ENCODE assay signal across 25 cellular contexts in genomic region chr2:118971245-118972122, GRCh38. TPM values are rescaled to one million over a fixed set of nuclear protein-coding genes. Genes with fewer than 3 reads are reported as not detected.
DNase-seq lines count a peak whose midpoint lies in the region; ATAC-seq, FAIRE-seq and TF ChIP-seq lines count a peak whose summit lies in the region.
"Had no signal": no experiment of that assay in that cellular context is flagged by ENCODE, and none has a peak within 500 bp of the region (broad histone marks: within the 10 kb centered on the region; RNA-seq: fewer than 3 reads in every experiment).

No MANE protein-coding gene starts in this region.

- POLR2A ChIA-PET in MCF 10A (lab: Yijun Ruan, JAX) (interaction anchor here (0.6 to 1.2 kb wide), 5 partner anchors 8 to 602 kb away, joined by 3 to 6 read pairs (median 5); no protein-coding TSS in a partner anchor), T-cell (lab: Charles Lee) (no interaction called here)

- FAIRE-seq in bronchial epithelial cell (lab: Jason Lieb, UNC): peak; percentile 50

- H3K9me3 Mint-ChIP-seq in MCF 10A (ENCODE audit: unreplicated experiment): no peaks in the 10 kb centered on the region
- peaks cover 0 to 2% (median 0%) of the 10 kb centered on the region in 3 donors for H3K9me3 Mint-ChIP-seq in T-cell
- no peaks in the 10 kb centered on the region for H3K9me3 Mint-ChIP-seq in chondrocyte (ENCODE audit: low read depth)
- H3K9me3 Mint-ChIP-seq: activated CD4-positive, alpha-beta memory T cell treated with anti-CD3 and anti-CD28 coated beads, Interleukin-2, amount 10 ng/mL, durations not matched to agents 7 days and 5 days; T-helper 2 cell treated with Interferon-gamma antibody and Interleukin-4, amounts not matched to agents 5 μg/mL and 100 μg/mL, for 36 hours had no signal

- no TSS peak for BruUV-seq in MCF 10A (replicated peaks; lab: Mats Ljungman, UMichigan)

- ATAC-seq in left lung (peak; percentile 7), T-cell (replicated peaks in 1 of 4) (no peak), Right ventricle myocardium inferior (no peak)
- ATAC-seq: stimulated activated naive B cell treated with anti-CD40 and anti-IgM and Interleukin-4, amounts not matched to agents 10 μg/mL and 1 μg/mL and 100 μg/mL, for 72 hours had no signal

- H3K36me3 Mint-ChIP-seq in MCF 10A (ENCODE audit: insufficient read depth, unreplicated experiment) (no peaks in the 10 kb centered on the region), T-cell (no peaks in the 10 kb centered on the region), chondrocyte (ENCODE audit: low read depth) (no peaks in the 10 kb centered on the region)
- H3K36me3 Mint-ChIP-seq: neural progenitor cell; stimulated activated naive B cell treated with anti-CD40 and anti-IgM and Interleukin-4, amounts not matched to agents 10 μg/mL and 1 μg/mL and 100 μg/mL, for 72 hours had no signal

- peak overlapping the region; percentile 38 for H3K4me3 Mint-ChIP-seq in MCF 10A (ENCODE audit: unreplicated experiment)
- no peak overlapping the region for H3K4me3 Mint-ChIP-seq in T-cell
- H3K4me3 Mint-ChIP-seq in chondrocyte (ENCODE audit: unreplicated experiment): no peak overlapping the region
- H3K4me3 Mint-ChIP-seq: activated CD4-positive, alpha-beta memory T cell treated with anti-CD3 and anti-CD28 coated beads, Interleukin-2, amount 10 ng/mL, durations not matched to agents 7 days and 5 days; B cell; neural progenitor cell; stimulated activated naive B cell treated with anti-CD40 and anti-IgM and Interleukin-4, amounts not matched to agents 10 μg/mL and 1 μg/mL and 100 μg/mL, for 72 hours; T-helper 2 cell treated with Interferon-gamma antibody and Interleukin-4, amounts not matched to agents 5 μg/mL and 100 μg/mL, for 36 hours had no signal

- H3K27ac ChIP-seq in breast epithelium (no peak overlapping the region), left lung (peak overlapping the region; percentile 8 to 48)
- H3K27ac ChIP-seq: neural progenitor cell, Peyer's patch, prostate gland, thoracic aorta had no signal

- H3K4me3 ChIP-seq in breast epithelium (no peak overlapping the region), bronchial epithelial cell (ENCODE audit: low read depth, low read length) (no peak overlapping the region), left lung (no peak overlapping the region)
- H3K4me3 ChIP-seq: neural progenitor cell, Peyer's patch, prostate gland, thoracic aorta had no signal

- H3K27me3 ChIP-seq in breast epithelium: peaks cover 0 to 5% of the 10 kb centered on the region in 2 donors
- H3K27me3 ChIP-seq in bronchial epithelial cell (ENCODE audit: control insufficient read depth, insufficient read depth, low read length): no peaks in the 10 kb centered on the region
- peaks cover 0 to 12% of the 10 kb centered on the region in 2 donors for H3K27me3 ChIP-seq in left lung
- H3K27me3 ChIP-seq: Peyer's patch had no signal

- TF ChIP-seq CTCF in MCF 10A (IDR thresholded peaks at IDR 0.05; ENCODE audit: unreplicated experiment) (no peak), breast epithelium (IDR thresholded peaks at IDR 0.05) (no peak), bronchial epithelial cell (IDR thresholded peaks at IDR 0.05; ENCODE audit: insufficient read depth, low read length, severe bottlenecking) (peak; percentile 36), left lung (IDR thresholded peaks at IDR 0.05) (no peak), chondrocyte (IDR thresholded peaks at IDR 0.05) (no peak)

- no peak for TF ChIP-seq POLR2A in breast epithelium (IDR thresholded peaks at IDR 0.05)

- DNase-seq in MCF 10A (ENCODE audit: unreplicated experiment) (peak; percentile 86), breast epithelium (ENCODE audit: low spot score in 2 of 2) (no peak), bronchial epithelial cell (ENCODE audit: low read depth) (peak; percentile 85), left lung (peak in 1 of 2 donors; percentile 19), T-cell (no peak), Right ventricle myocardium inferior (ENCODE audit: missing footprints) (no peak), chondrocyte (ENCODE audit: low spot score) (no peak), epidermal melanocyte (ENCODE audit: insufficient read length, low spot score) (no peak)
- DNase-seq: activated CD4-positive, alpha-beta memory T cell treated with anti-CD3 and anti-CD28 coated beads, Interleukin-2, amount 10 ng/mL, durations not matched to agents 7 days and 5 days; activated naive CD4-positive, alpha-beta T cell; activated T-cell treated with anti-CD3 and anti-CD28 coated beads for 4 hours; effector CD4-positive, alpha-beta T cell; NCI-H187 treated with DMSO at 0.1 percent for 48 hours; NCI-H446; Peyer's patch; stimulated activated CD4-positive, alpha-beta T cell treated with anti-CD3 and anti-CD28 coated beads, Interleukin-2, amount 100 ng/mL, for 24 hours; stimulated activated naive B cell treated with anti-CD40 and anti-IgM and Interleukin-4, amounts not matched to agents 10 μg/mL and 1 μg/mL and 100 μg/mL, for 72 hours had no signal

- H3K27ac Mint-ChIP-seq in MCF 10A (ENCODE audit: low read depth, unreplicated experiment) (peak overlapping the region; percentile 8), T-cell (no peak overlapping the region), chondrocyte (ENCODE audit: unreplicated experiment) (no peak overlapping the region)
- H3K27ac Mint-ChIP-seq: activated CD4-positive, alpha-beta memory T cell treated with anti-CD3 and anti-CD28 coated beads, Interleukin-2, amount 10 ng/mL, durations not matched to agents 7 days and 5 days; B cell; neural progenitor cell; stimulated activated naive B cell treated with anti-CD40 and anti-IgM and Interleukin-4, amounts not matched to agents 10 μg/mL and 1 μg/mL and 100 μg/mL, for 72 hours; T-helper 2 cell treated with Interferon-gamma antibody and Interleukin-4, amounts not matched to agents 5 μg/mL and 100 μg/mL, for 36 hours had no signal

- intact Hi-C loops in MCF 10A (cut with micrococcal nuclease) (no loop called here), breast epithelium (cut with DNase I; ENCODE audit: low total_unique reads) (no loop called here), left lung (cut with DNase I) (no loop called here), Right ventricle myocardium inferior (cut with DNase I) (no loop called here)

- H3K36me3 ChIP-seq in breast epithelium (no peaks in the 10 kb centered on the region), bronchial epithelial cell (ENCODE audit: control insufficient read depth, insufficient read depth, low read length) (no peaks in the 10 kb centered on the region), left lung (peaks cover 0 to 8% of the 10 kb centered on the region in 2 donors)
- H3K36me3 ChIP-seq: neural progenitor cell, Peyer's patch, prostate gland, thoracic aorta had no signal

- CTCF ChIA-PET in MCF 10A (lab: Yijun Ruan, JAX): interaction anchor here (0.6 to 2.3 kb wide), 6 partner anchors 42 to 866 kb away, joined by 3 to 15 read pairs (median 3); no protein-coding TSS in a partner anchor
- CTCF ChIA-PET in T-cell (lab: Charles Lee): no interaction called here

- H3K4me1 Mint-ChIP-seq in MCF 10A (ENCODE audit: insufficient read depth, unreplicated experiment): peaks cover 39% of the 10 kb centered on the region
- H3K4me1 Mint-ChIP-seq in T-cell: no peaks in the 10 kb centered on the region
- no peaks in the 10 kb centered on the region for H3K4me1 Mint-ChIP-seq in chondrocyte (ENCODE audit: low read depth)
- H3K4me1 Mint-ChIP-seq: activated CD4-positive, alpha-beta memory T cell treated with anti-CD3 and anti-CD28 coated beads, Interleukin-2, amount 10 ng/mL, durations not matched to agents 7 days and 5 days; B cell; stimulated activated naive B cell treated with anti-CD40 and anti-IgM and Interleukin-4, amounts not matched to agents 10 μg/mL and 1 μg/mL and 100 μg/mL, for 72 hours had no signal

- H3K4me1 ChIP-seq in breast epithelium (no peaks in the 10 kb centered on the region), left lung (peaks cover 0 to 62% of the 10 kb centered on the region in 2 donors)
- H3K4me1 ChIP-seq: Peyer's patch, prostate gland had no signal

- H3K27me3 Mint-ChIP-seq in MCF 10A (ENCODE audit: insufficient read depth, unreplicated experiment) (no peaks in the 10 kb centered on the region), T-cell (peaks cover 20 to 22% of the 10 kb centered on the region in 2 donors), chondrocyte (ENCODE audit: low read depth) (peaks cover 17% of the 10 kb centered on the region)
- H3K27me3 Mint-ChIP-seq: activated CD4-positive, alpha-beta memory T cell treated with anti-CD3 and anti-CD28 coated beads, Interleukin-2, amount 10 ng/mL, durations not matched to agents 7 days and 5 days had no signal

- peaks cover 0 to 2% of the 10 kb centered on the region in 2 donors for H3K9me3 ChIP-seq in breast epithelium
- H3K9me3 ChIP-seq in left lung: no peaks in the 10 kb centered on the region
- H3K9me3 ChIP-seq: Caco-2, Peyer's patch, prostate gland, thoracic aorta had no signal

RNA-seq across cellular contexts. Expression of gene MARCO, which starts 29.5 kb away (rescaled TPM):
- total RNA-seq in MCF 10A (2022) (1.5 and 2.4 TPM in 2 replicates), breast epithelium (10 to 100 TPM in 1 of 3 donors, 1 to 10 TPM in 2; 6.6 to 58.6 (median 6.9) TPM), bronchial epithelial cell (0.13 TPM in 1 of 2 replicates, not detected in the other), left lung (100 to 1,000 TPM; 122 to 425 TPM), T-cell (under 1 TPM in 3 of 5 donors, not detected in 2; 0.13 to 0.67 (median 0.47) TPM), Right ventricle myocardium inferior (19.7 TPM), chondrocyte (not detected in 3 replicates)
- total RNA-seq: A172; activated CD4-positive, alpha-beta memory T cell treated with anti-CD3 and anti-CD28 coated beads, Interleukin-2, amount 10 ng/mL, durations not matched to agents 7 days and 5 days; B cell; glomerular endothelial cell had no signal

Comparison
In these comparisons a context has a peak if more than half of its experiments do, and no peak if none do; other contexts are left out.
1. DNase-seq: peak in MCF 10A (single experiment) and bronchial epithelial cell (single experiment); none in breast epithelium (0 of 2), T-cell (0 of 34), Right ventricle myocardium inferior (single experiment), chondrocyte (single experiment) and epidermal melanocyte (single experiment).
2. H3K27ac ChIP-seq: peak in left lung (2 of 2); none in breast epithelium (0 of 2).